Comparison of ENCODE assay signal across 1 cellular context in genomic region chr5:10885026-10885425, GRCh38.
TF ChIP-seq lines count a peak whose summit lies in the region.

No MANE protein-coding gene starts in this region.

TF ChIP-seq in HepG2, 621 proteins besides CTCF, POLR2A, EP300 and RAD21 (continued from another document):
- TF ChIP-seq ZBTB34 (CRISPR knock-in tag; IDR thresholded peaks at IDR 0.05): no peak
- TF ChIP-seq MAF1 (CRISPR knock-in tag; IDR thresholded peaks at IDR 0.05; ENCODE audit: borderline replicate concordance): no peak
- no peak for TF ChIP-seq JUN (CRISPR knock-in tag; IDR thresholded peaks at IDR 0.05)
- no peak for TF ChIP-seq KMT2A (CRISPR knock-in tag; IDR thresholded peaks at IDR 0.05)
- no peak for TF ChIP-seq HDAC6 (IDR thresholded peaks at IDR 0.05; ENCODE audit: low read depth, low read length)
- TF ChIP-seq ELK4 (CRISPR knock-in tag; IDR thresholded peaks at IDR 0.05; ENCODE audit: borderline replicate concordance): no peak
- TF ChIP-seq THRA (CRISPR knock-in tag; IDR thresholded peaks at IDR 0.05; ENCODE audit: borderline replicate concordance): no peak
- no peak for TF ChIP-seq FOXA1 (IDR thresholded peaks at IDR 0.05)
- TF ChIP-seq FOXA1 (CRISPR knock-in tag; IDR thresholded peaks at IDR 0.05): no peak
